ENCODE assay signal across 9 cellular contexts in genomic region chr4:158578476-158578875, GRCh38. TPM values are rescaled to one million over a fixed set of nuclear protein-coding genes. Genes with fewer than 3 reads are reported as not detected.
DNase-seq lines count a peak whose midpoint lies in the region; ATAC-seq, FAIRE-seq and TF ChIP-seq lines count a peak whose summit lies in the region.
"Had no signal": no experiment of that assay in that cellular context is flagged by ENCODE, and none has a peak within 500 bp of the region (broad histone marks: within the 10 kb centered on the region; RNA-seq: fewer than 3 reads in every experiment).

No MANE protein-coding gene starts in this region.

- no peak overlapping the region for H2AFZ ChIP-seq in astrocyte (ENCODE audit: low read depth, low read length)

- no peaks in the 10 kb centered on the region for H3K36me3 ChIP-seq in astrocyte (ENCODE audit: insufficient read depth, low read length)
- H3K36me3 ChIP-seq in lung (ENCODE audit: control insufficient read depth in 2 of 2, insufficient read depth in 2 of 2, low read length in 2 of 2) = no peaks in the 10 kb centered on the region

- peak; percentile 7 for DNase-seq in G401 (ENCODE audit: low spot score)
- DNase-seq in LoVo (ENCODE audit: low spot score) = peak; percentile 9
- peak; percentile 14 for DNase-seq in astrocyte (ENCODE audit: low read depth)
- no peak for DNase-seq in lung (ENCODE audit: low spot score)
- DNase-seq in NCI-H1092 treated with DMSO at 0.1 percent for 48 hours (lab: John Stamatoyannopoulos, UW) = no peak
- no peak for DNase-seq in NCI-H1436 (lab: John Stamatoyannopoulos, UW)
- no peak for DNase-seq in activated T-helper 1 cell treated with anti-CD3 and anti-CD28 coated beads, Interleukin-12 subunit alpha, Interleukin-12 subunit beta, Interleukin-2, Interleukin-4 antibody, amounts not matched to agents 30 ng/mL and 10 ng/mL and 1 ng/mL, durations not matched to agents 14 hours and 24 hours and 36 hours (ENCODE audit: low spot score)
- no peak for DNase-seq in substantia nigra (lab: John Stamatoyannopoulos, UW)
- DNase-seq: activated T-cell treated with anti-CD3 and anti-CD28 coated beads, Interleukin-2, amount 50 U/mL, for 72 hours had no signal

- WGBS in lung, 2 donors = 18 to 33% methylated on average over 1 of the region's 1 CpG

- no peak overlapping the region for H3K9ac ChIP-seq in astrocyte (ENCODE audit: low read length)

- H3K4me2 ChIP-seq in astrocyte (ENCODE audit: low read length) = no peak overlapping the region

- no peaks in the 10 kb centered on the region for H3K27me3 Mint-ChIP-seq in astrocyte (ENCODE audit: low read depth, unreplicated experiment)
- peaks cover 1% of the 10 kb centered on the region for H3K27me3 Mint-ChIP-seq in activated T-helper 1 cell treated with anti-CD3 and anti-CD28 coated beads, Interleukin-12 subunit alpha, Interleukin-12 subunit beta, Interleukin-2, Interleukin-4 antibody, amounts not matched to agents 30 ng/mL and 10 ng/mL and 1 ng/mL, durations not matched to agents 14 hours and 24 hours and 36 hours (ENCODE audit: insufficient read depth)

- H4K20me1 ChIP-seq in astrocyte (ENCODE audit: insufficient read depth, low read length) = no peaks in the 10 kb centered on the region

- H3K27me3 ChIP-seq in astrocyte (ENCODE audit: insufficient read depth, low read length) = no peaks in the 10 kb centered on the region
- H3K27me3 ChIP-seq in lung (ENCODE audit: control insufficient read depth, insufficient read depth) = no peaks in the 10 kb centered on the region

- in situ Hi-C loops in G401 (cut with HindIII; ENCODE audit: low sequenced_read_pairs) = no loop called here

- no peak overlapping the region for H3K27ac Mint-ChIP-seq in astrocyte (ENCODE audit: unreplicated experiment)
- no peak overlapping the region for H3K27ac Mint-ChIP-seq in activated T-helper 1 cell treated with anti-CD3 and anti-CD28 coated beads, Interleukin-12 subunit alpha, Interleukin-12 subunit beta, Interleukin-2, Interleukin-4 antibody, amounts not matched to agents 30 ng/mL and 10 ng/mL and 1 ng/mL, durations not matched to agents 14 hours and 24 hours and 36 hours
- H3K27ac Mint-ChIP-seq: activated T-cell treated with anti-CD3 and anti-CD28 coated beads, Interleukin-2, amount 50 U/mL, for 72 hours had no signal

- no peaks in the 10 kb centered on the region for H3K4me1 ChIP-seq in astrocyte (ENCODE audit: insufficient read depth, low read length)
- H3K4me1 ChIP-seq in lung (ENCODE audit: control insufficient read depth in 2 of 2, insufficient read depth in 2 of 2, low read length in 2 of 2) = no peaks in the 10 kb centered on the region

- intact Hi-C loops in activated T-helper 1 cell treated with anti-CD3 and anti-CD28 coated beads, Interleukin-12 subunit alpha, Interleukin-12 subunit beta, Interleukin-2, Interleukin-4 antibody, amounts not matched to agents 30 ng/mL and 10 ng/mL and 1 ng/mL, durations not matched to agents 14 hours and 24 hours and 36 hours (cut with micrococcal nuclease) = no loop called here

- H3K9me3 Mint-ChIP-seq in astrocyte (ENCODE audit: unreplicated experiment) = peaks cover 3% of the 10 kb centered on the region
- H3K9me3 Mint-ChIP-seq in activated T-helper 1 cell treated with anti-CD3 and anti-CD28 coated beads, Interleukin-12 subunit alpha, Interleukin-12 subunit beta, Interleukin-2, Interleukin-4 antibody, amounts not matched to agents 30 ng/mL and 10 ng/mL and 1 ng/mL, durations not matched to agents 14 hours and 24 hours and 36 hours = no peaks in the 10 kb centered on the region
- H3K9me3 Mint-ChIP-seq: activated T-cell treated with anti-CD3 and anti-CD28 coated beads, Interleukin-2, amount 50 U/mL, for 72 hours had no signal

- no peaks in the 10 kb centered on the region for H3K4me1 Mint-ChIP-seq in astrocyte (ENCODE audit: low read depth, unreplicated experiment)
- H3K4me1 Mint-ChIP-seq in activated T-helper 1 cell treated with anti-CD3 and anti-CD28 coated beads, Interleukin-12 subunit alpha, Interleukin-12 subunit beta, Interleukin-2, Interleukin-4 antibody, amounts not matched to agents 30 ng/mL and 10 ng/mL and 1 ng/mL, durations not matched to agents 14 hours and 24 hours and 36 hours (ENCODE audit: low read depth) = no peaks in the 10 kb centered on the region

- TF ChIP-seq CTCF in astrocyte (IDR thresholded peaks at IDR 0.05; ENCODE audit: insufficient read depth, low read depth, low read length) (peak; percentile 30), lung (IDR thresholded peaks at IDR 0.05; ENCODE audit: control extremely low read depth, extremely low read depth) (peak; percentile 12)

- no peaks in the 10 kb centered on the region for H3K79me2 ChIP-seq in astrocyte (ENCODE audit: insufficient read depth, low read length)

- H3K27ac ChIP-seq in astrocyte (ENCODE audit: low read depth, low read length) = no peak overlapping the region
- no peak overlapping the region for H3K27ac ChIP-seq in lung (ENCODE audit: low read depth in 1 of 2, low read length in 1 of 2)
- H3K27ac ChIP-seq in substantia nigra (ENCODE audit: low read depth, low read length, poor library complexity, severe bottlenecking) = no peak overlapping the region

- no peak overlapping the region for H3K4me3 ChIP-seq in astrocyte (ENCODE audit: insufficient read depth, low read depth, low read length)
- H3K4me3 ChIP-seq in lung = no peak overlapping the region

- no peak for ATAC-seq in lung (ENCODE audit: insufficient read depth, low FRiP score)
- ATAC-seq: activated T-cell treated with anti-CD3 and anti-CD28 coated beads, Interleukin-2, amount 50 U/mL, for 72 hours had no signal

- no peak overlapping the region for H3K4me3 Mint-ChIP-seq in astrocyte (ENCODE audit: unreplicated experiment)
- no peak overlapping the region for H3K4me3 Mint-ChIP-seq in activated T-helper 1 cell treated with anti-CD3 and anti-CD28 coated beads, Interleukin-12 subunit alpha, Interleukin-12 subunit beta, Interleukin-2, Interleukin-4 antibody, amounts not matched to agents 30 ng/mL and 10 ng/mL and 1 ng/mL, durations not matched to agents 14 hours and 24 hours and 36 hours
- H3K4me3 Mint-ChIP-seq: activated T-cell treated with anti-CD3 and anti-CD28 coated beads, Interleukin-2, amount 50 U/mL, for 72 hours had no signal

- no peaks in the 10 kb centered on the region for H3K36me3 Mint-ChIP-seq in astrocyte (ENCODE audit: low read depth, unreplicated experiment)
- H3K36me3 Mint-ChIP-seq in activated T-helper 1 cell treated with anti-CD3 and anti-CD28 coated beads, Interleukin-12 subunit alpha, Interleukin-12 subunit beta, Interleukin-2, Interleukin-4 antibody, amounts not matched to agents 30 ng/mL and 10 ng/mL and 1 ng/mL, durations not matched to agents 14 hours and 24 hours and 36 hours (ENCODE audit: low read depth) = no peaks in the 10 kb centered on the region

- no peaks in the 10 kb centered on the region for H3K9me3 ChIP-seq in astrocyte (ENCODE audit: insufficient read depth, low read depth, low read length)
- H3K9me3 ChIP-seq in lung (ENCODE audit: control insufficient read depth in 2 of 2, insufficient read depth in 1 of 2, low read length in 1 of 2) = peaks cover 0 to 4% of the 10 kb centered on the region in 2 donors

- FAIRE-seq in astrocyte (lab: Jason Lieb, UNC) = no peak

RNA-seq across cellular contexts. Expression of gene RXFP1, which starts 56.8 kb away (rescaled TPM):
- not detected in 2 replicates for total RNA-seq in G401 (2014; rRNA removed; shearing (Covaris generic))
- 0.14 TPM in 1 of 2 replicates, not detected in the other for total RNA-seq in astrocyte
- 10 to 100 TPM in 1 of 2 donors, 1 to 10 TPM in 1; 2.5 to 10.7 TPM for total RNA-seq in lung
- 1 to 10 TPM; 1.5 to 2.8 TPM for polyA plus RNA-seq in lung
- not detected in 2 replicates for total RNA-seq in activated T-helper 1 cell treated with anti-CD3 and anti-CD28 coated beads, Interleukin-12 subunit alpha, Interleukin-12 subunit beta, Interleukin-2, Interleukin-4 antibody, amounts not matched to agents 30 ng/mL and 10 ng/mL and 1 ng/mL, durations not matched to agents 14 hours and 24 hours and 36 hours
- total RNA-seq: activated T-cell treated with anti-CD3 and anti-CD28 coated beads, Interleukin-2, amount 50 U/mL, for 72 hours had no signal

Comparison
In these comparisons a context has a peak if more than half of its experiments do, and no peak if none do; other contexts are left out.
1. DNase-seq: peak in G401 (single experiment), LoVo (single experiment) and astrocyte (single experiment); none in lung (single experiment), NCI-H1092 treated with DMSO at 0.1 percent for 48 hours (single experiment), NCI-H1436 (single experiment), activated T-helper 1 cell treated with anti-CD3 and anti-CD28 coated beads, Interleukin-12 subunit alpha, Interleukin-12 subunit beta, Interleukin-2, Interleukin-4 antibody, amounts not matched to agents 30 ng/mL and 10 ng/mL and 1 ng/mL, durations not matched to agents 14 hours and 24 hours and 36 hours (single experiment) and substantia nigra (0 of 49).